In the genomic region with DNA sequence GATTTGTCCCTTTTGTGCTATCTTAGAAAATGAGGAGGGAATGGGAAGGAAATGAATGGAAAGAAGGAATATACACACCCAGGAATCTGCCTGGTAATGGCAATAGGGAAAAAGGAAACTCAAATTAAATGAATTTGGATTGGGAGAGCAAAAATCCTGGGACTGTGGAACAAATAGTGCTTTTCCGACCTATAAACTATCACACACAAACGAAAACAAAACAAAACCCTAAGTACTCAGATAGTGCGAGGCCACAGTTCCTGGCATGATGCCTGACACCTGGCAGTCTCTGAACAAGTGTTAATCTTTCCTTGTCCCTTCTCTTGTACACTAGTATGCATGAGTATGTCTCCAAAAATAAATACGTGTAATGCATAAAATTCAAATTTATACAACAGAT, we compare ENCODE assay signal across 1 cellular context.
TF ChIP-seq lines count a peak whose summit lies in the region.

No MANE protein-coding gene starts in this region.

TF ChIP-seq in HEK293, 187 proteins besides CTCF, POLR2A, EP300 and RAD21 (continued from another document):
- TF ChIP-seq IKZF3 (tag by site-specific recombination; IDR thresholded peaks at IDR 0.05) = 0 out of 2 replicates have a peak, but pooled peaks have one; percentile 35
- TF ChIP-seq GFI1B (tag by site-specific recombination; IDR thresholded peaks at IDR 0.05) = no peak
- peak; percentile 32; the same call in 1 of the 2 replicates for TF ChIP-seq ZBTB48 (tag by site-specific recombination; IDR thresholded peaks at IDR 0.05)
- no peak for TF ChIP-seq ZNF174 (tag by site-specific recombination; IDR thresholded peaks at IDR 0.05)
